In the genomic region with DNA sequence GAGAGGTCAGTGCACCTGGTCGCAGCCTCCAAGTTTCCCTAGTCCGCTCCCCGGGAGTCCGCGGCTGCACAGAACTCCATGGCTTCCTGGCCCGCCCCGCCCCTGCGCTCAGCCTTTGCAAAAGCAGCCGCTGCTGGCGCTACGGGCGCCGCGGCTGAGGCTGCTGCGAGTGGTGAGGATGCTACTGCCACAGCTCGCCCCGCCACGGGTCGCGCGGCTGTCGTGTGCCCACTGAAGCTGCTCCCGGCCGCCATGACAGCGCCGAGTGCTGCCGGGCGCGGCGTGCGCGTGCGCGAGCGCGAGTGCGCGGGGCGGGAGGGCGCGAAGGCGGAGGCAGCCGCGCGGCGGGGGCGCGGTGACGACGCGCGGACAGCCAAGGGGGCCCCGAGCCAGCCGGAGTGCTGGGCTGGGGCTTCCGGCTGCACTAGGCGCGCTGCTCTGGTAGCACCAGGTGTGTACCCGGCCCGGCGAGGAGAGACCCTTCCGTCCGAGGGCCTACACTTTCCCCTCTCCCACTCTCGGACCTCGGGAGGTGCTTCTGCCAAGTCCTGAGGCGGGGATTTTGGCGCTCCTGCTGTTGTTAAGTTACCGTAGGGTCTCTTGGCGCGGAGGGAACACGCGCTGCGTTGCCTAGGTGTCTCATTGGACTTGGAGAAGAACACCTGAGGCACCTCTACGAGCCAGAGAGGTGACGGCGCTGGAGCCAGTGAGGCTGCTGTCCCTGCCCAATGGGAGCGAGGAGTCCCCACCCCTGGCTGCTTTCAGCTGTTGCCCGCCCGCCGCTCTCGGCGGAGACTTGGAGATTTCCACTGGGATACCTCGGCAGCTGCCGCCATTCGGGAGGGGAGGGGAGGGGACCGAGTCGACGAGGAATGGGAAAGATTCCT, we compare ENCODE assay signal across 1 cellular context.
TF ChIP-seq lines count a peak whose summit lies in the region.

No MANE protein-coding gene starts in this region.

TF ChIP-seq in WTC11, 78 proteins besides CTCF, POLR2A, EP300 and RAD21 (continued from another document and continues in another):
- TF ChIP-seq, protein P1, sequence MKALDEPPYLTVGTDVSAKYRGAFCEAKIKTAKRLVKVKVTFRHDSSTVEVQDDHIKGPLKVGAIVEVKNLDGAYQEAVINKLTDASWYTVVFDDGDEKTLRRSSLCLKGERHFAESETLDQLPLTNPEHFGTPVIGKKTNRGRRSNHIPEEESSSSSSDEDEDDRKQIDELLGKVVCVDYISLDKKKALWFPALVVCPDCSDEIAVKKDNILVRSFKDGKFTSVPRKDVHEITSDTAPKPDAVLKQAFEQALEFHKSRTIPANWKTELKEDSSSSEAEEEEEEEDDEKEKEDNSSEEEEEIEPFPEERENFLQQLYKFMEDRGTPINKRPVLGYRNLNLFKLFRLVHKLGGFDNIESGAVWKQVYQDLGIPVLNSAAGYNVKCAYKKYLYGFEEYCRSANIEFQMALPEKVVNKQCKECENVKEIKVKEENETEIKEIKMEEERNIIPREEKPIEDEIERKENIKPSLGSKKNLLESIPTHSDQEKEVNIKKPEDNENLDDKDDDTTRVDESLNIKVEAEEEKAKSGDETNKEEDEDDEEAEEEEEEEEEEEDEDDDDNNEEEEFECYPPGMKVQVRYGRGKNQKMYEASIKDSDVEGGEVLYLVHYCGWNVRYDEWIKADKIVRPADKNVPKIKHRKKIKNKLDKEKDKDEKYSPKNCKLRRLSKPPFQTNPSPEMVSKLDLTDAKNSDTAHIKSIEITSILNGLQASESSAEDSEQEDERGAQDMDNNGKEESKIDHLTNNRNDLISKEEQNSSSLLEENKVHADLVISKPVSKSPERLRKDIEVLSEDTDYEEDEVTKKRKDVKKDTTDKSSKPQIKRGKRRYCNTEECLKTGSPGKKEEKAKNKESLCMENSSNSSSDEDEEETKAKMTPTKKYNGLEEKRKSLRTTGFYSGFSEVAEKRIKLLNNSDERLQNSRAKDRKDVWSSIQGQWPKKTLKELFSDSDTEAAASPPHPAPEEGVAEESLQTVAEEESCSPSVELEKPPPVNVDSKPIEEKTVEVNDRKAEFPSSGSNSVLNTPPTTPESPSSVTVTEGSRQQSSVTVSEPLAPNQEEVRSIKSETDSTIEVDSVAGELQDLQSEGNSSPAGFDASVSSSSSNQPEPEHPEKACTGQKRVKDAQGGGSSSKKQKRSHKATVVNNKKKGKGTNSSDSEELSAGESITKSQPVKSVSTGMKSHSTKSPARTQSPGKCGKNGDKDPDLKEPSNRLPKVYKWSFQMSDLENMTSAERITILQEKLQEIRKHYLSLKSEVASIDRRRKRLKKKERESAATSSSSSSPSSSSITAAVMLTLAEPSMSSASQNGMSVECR (CRISPR knock-in tag; IDR thresholded peaks at IDR 0.05; ENCODE audit: borderline replicate concordance), result peak; percentile 29; the same call in 1 of the 2 replicates
- TF ChIP-seq, protein P2, sequence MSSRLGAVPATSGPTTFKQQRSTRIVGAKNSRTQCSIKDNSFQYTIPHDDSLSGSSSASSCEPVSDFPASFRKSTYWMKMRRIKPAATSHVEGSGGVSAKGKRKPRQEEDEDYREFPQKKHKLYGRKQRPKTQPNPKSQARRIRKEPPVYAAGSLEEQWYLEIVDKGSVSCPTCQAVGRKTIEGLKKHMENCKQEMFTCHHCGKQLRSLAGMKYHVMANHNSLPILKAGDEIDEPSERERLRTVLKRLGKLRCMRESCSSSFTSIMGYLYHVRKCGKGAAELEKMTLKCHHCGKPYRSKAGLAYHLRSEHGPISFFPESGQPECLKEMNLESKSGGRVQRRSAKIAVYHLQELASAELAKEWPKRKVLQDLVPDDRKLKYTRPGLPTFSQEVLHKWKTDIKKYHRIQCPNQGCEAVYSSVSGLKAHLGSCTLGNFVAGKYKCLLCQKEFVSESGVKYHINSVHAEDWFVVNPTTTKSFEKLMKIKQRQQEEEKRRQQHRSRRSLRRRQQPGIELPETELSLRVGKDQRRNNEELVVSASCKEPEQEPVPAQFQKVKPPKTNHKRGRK (CRISPR knock-in tag; IDR thresholded peaks at IDR 0.05; ENCODE audit: borderline replicate concordance), result no peak
- TF ChIP-seq, protein P3, sequence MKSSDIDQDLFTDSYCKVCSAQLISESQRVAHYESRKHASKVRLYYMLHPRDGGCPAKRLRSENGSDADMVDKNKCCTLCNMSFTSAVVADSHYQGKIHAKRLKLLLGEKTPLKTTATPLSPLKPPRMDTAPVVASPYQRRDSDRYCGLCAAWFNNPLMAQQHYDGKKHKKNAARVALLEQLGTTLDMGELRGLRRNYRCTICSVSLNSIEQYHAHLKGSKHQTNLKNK (CRISPR knock-in tag; IDR thresholded peaks at IDR 0.05), result no peak
- TF ChIP-seq JAZF1 (CRISPR knock-in tag; IDR thresholded peaks at IDR 0.05) (no peak), GABPB1 (CRISPR knock-in tag; IDR thresholded peaks at IDR 0.05) (peak; percentile 69; the same call in 1 of the 2 replicates), TEAD1 (CRISPR knock-in tag; IDR thresholded peaks at IDR 0.05) (peak; percentile 72), KAT7 (CRISPR knock-in tag; IDR thresholded peaks at IDR 0.05; ENCODE audit: borderline replicate concordance) (peak; percentile 88; the same call in 1 of the 2 replicates), ZNF121 (CRISPR knock-in tag; IDR thresholded peaks at IDR 0.05) (0 out of 2 replicates have a peak, but pooled peaks have one; percentile 24), ELF4 (CRISPR knock-in tag; IDR thresholded peaks at IDR 0.05; ENCODE audit: low read depth) (no peak), NFATC4 (CRISPR knock-in tag; IDR thresholded peaks at IDR 0.05) (no peak; the same call in 1 of the 2 replicates), FOXP1 (CRISPR knock-in tag; IDR thresholded peaks at IDR 0.05; ENCODE audit: borderline replicate concordance) (peak; percentile 95), ZNF138 (CRISPR knock-in tag; conservative IDR thresholded peaks at IDR 0.05) (no peak), NFYB (CRISPR knock-in tag; conservative IDR thresholded peaks at IDR 0.05; ENCODE audit: low read depth) (0 out of 2 replicates have a peak, but pooled peaks have one; percentile 4), GTF2I (CRISPR knock-in tag; conservative IDR thresholded peaks at IDR 0.05) (no peak), ZNF396 (CRISPR knock-in tag; IDR thresholded peaks at IDR 0.05; ENCODE audit: borderline replicate concordance) (no peak), TEAD4 (CRISPR knock-in tag; IDR thresholded peaks at IDR 0.05) (no peak), NR2C2 (CRISPR knock-in tag; IDR thresholded peaks at IDR 0.05) (no peak), IRF2 (CRISPR knock-in tag; IDR thresholded peaks at IDR 0.05; ENCODE audit: borderline replicate concordance, low read depth) (no peak), EMX1 (CRISPR knock-in tag; IDR thresholded peaks at IDR 0.05) (peak; percentile 53; the same call in 1 of the 2 replicates)
- TF ChIP-seq, protein P4, sequence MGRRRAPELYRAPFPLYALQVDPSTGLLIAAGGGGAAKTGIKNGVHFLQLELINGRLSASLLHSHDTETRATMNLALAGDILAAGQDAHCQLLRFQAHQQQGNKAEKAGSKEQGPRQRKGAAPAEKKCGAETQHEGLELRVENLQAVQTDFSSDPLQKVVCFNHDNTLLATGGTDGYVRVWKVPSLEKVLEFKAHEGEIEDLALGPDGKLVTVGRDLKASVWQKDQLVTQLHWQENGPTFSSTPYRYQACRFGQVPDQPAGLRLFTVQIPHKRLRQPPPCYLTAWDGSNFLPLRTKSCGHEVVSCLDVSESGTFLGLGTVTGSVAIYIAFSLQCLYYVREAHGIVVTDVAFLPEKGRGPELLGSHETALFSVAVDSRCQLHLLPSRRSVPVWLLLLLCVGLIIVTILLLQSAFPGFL (CRISPR knock-in tag; IDR thresholded peaks at IDR 0.05; ENCODE audit: borderline replicate concordance), result 0 out of 2 replicates have a peak, but pooled peaks have one; percentile 49
- TF ChIP-seq, protein P5, sequence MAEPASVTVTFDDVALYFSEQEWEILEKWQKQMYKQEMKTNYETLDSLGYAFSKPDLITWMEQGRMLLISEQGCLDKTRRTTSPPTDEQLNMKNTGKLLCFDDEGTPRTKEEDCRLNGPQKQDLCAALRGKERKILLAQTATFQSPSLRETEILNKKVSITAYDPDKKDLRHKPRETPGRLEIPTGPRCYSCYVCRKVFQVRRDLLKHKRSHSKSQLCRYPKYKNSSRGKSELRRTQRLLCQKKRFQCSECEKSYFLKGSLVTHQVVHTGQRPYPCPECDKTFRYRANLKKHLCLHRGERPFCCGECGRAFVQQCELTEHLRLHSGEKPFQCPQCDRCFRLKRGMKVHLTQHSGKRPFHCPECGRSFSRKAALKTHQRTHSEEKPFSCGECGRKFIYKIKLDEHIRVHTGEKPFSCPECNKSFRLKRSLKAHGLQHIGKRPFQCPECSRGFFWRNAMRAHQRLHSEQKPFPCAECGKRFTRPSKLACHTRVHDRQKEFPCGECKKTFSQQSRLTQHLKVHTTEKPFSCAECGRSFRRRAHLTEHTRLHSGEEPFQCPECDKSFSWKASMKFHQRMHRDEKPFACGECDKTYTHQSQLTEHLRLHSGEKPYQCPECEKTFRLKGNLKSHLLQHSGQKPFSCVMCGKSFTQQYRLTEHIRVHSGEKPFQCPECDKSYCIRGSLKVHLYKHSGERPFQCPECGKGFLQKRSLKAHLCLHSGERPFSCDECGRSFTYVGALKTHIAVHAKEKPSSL (CRISPR knock-in tag; conservative IDR thresholded peaks at IDR 0.05), result no peak
- TF ChIP-seq, protein P6, sequence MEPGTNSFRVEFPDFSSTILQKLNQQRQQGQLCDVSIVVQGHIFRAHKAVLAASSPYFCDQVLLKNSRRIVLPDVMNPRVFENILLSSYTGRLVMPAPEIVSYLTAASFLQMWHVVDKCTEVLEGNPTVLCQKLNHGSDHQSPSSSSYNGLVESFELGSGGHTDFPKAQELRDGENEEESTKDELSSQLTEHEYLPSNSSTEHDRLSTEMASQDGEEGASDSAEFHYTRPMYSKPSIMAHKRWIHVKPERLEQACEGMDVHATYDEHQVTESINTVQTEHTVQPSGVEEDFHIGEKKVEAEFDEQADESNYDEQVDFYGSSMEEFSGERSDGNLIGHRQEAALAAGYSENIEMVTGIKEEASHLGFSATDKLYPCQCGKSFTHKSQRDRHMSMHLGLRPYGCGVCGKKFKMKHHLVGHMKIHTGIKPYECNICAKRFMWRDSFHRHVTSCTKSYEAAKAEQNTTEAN (CRISPR knock-in tag; IDR thresholded peaks at IDR 0.05), result 0 out of 2 replicates have a peak, but pooled peaks have one; percentile 9
- TF ChIP-seq, protein P7, sequence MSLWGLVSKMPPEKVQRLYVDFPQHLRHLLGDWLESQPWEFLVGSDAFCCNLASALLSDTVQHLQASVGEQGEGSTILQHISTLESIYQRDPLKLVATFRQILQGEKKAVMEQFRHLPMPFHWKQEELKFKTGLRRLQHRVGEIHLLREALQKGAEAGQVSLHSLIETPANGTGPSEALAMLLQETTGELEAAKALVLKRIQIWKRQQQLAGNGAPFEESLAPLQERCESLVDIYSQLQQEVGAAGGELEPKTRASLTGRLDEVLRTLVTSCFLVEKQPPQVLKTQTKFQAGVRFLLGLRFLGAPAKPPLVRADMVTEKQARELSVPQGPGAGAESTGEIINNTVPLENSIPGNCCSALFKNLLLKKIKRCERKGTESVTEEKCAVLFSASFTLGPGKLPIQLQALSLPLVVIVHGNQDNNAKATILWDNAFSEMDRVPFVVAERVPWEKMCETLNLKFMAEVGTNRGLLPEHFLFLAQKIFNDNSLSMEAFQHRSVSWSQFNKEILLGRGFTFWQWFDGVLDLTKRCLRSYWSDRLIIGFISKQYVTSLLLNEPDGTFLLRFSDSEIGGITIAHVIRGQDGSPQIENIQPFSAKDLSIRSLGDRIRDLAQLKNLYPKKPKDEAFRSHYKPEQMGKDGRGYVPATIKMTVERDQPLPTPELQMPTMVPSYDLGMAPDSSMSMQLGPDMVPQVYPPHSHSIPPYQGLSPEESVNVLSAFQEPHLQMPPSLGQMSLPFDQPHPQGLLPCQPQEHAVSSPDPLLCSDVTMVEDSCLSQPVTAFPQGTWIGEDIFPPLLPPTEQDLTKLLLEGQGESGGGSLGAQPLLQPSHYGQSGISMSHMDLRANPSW (CRISPR knock-in tag; conservative IDR thresholded peaks at IDR 0.05; ENCODE audit: low read depth), result no peak
- TF ChIP-seq, protein P8, sequence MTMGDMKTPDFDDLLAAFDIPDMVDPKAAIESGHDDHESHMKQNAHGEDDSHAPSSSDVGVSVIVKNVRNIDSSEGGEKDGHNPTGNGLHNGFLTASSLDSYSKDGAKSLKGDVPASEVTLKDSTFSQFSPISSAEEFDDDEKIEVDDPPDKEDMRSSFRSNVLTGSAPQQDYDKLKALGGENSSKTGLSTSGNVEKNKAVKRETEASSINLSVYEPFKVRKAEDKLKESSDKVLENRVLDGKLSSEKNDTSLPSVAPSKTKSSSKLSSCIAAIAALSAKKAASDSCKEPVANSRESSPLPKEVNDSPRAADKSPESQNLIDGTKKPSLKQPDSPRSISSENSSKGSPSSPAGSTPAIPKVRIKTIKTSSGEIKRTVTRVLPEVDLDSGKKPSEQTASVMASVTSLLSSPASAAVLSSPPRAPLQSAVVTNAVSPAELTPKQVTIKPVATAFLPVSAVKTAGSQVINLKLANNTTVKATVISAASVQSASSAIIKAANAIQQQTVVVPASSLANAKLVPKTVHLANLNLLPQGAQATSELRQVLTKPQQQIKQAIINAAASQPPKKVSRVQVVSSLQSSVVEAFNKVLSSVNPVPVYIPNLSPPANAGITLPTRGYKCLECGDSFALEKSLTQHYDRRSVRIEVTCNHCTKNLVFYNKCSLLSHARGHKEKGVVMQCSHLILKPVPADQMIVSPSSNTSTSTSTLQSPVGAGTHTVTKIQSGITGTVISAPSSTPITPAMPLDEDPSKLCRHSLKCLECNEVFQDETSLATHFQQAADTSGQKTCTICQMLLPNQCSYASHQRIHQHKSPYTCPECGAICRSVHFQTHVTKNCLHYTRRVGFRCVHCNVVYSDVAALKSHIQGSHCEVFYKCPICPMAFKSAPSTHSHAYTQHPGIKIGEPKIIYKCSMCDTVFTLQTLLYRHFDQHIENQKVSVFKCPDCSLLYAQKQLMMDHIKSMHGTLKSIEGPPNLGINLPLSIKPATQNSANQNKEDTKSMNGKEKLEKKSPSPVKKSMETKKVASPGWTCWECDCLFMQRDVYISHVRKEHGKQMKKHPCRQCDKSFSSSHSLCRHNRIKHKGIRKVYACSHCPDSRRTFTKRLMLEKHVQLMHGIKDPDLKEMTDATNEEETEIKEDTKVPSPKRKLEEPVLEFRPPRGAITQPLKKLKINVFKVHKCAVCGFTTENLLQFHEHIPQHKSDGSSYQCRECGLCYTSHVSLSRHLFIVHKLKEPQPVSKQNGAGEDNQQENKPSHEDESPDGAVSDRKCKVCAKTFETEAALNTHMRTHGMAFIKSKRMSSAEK (CRISPR knock-in tag; IDR thresholded peaks at IDR 0.05; ENCODE audit: borderline replicate concordance), result no peak
- TF ChIP-seq, protein P9, sequence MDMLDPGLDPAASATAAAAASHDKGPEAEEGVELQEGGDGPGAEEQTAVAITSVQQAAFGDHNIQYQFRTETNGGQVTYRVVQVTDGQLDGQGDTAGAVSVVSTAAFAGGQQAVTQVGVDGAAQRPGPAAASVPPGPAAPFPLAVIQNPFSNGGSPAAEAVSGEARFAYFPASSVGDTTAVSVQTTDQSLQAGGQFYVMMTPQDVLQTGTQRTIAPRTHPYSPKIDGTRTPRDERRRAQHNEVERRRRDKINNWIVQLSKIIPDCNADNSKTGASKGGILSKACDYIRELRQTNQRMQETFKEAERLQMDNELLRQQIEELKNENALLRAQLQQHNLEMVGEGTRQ (CRISPR knock-in tag; IDR thresholded peaks at IDR 0.05), result peak; percentile 25; the same call in 1 of the 2 replicates
- TF ChIP-seq, protein P10, sequence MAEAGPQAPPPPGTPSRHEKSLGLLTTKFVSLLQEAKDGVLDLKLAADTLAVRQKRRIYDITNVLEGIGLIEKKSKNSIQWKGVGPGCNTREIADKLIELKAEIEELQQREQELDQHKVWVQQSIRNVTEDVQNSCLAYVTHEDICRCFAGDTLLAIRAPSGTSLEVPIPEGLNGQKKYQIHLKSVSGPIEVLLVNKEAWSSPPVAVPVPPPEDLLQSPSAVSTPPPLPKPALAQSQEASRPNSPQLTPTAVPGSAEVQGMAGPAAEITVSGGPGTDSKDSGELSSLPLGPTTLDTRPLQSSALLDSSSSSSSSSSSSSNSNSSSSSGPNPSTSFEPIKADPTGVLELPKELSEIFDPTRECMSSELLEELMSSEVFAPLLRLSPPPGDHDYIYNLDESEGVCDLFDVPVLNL (CRISPR knock-in tag; IDR thresholded peaks at IDR 0.05; ENCODE audit: borderline replicate concordance, low read depth), result no peak
